Comparison of ENCODE assay signal across 2 cellular contexts in genomic region chr5:17222679-17223078, GRCh38.
TF ChIP-seq lines count a peak whose summit lies in the region.

No MANE protein-coding gene starts in this region.

TF ChIP-seq in H1, 55 proteins besides CTCF, POLR2A, EP300 and RAD21:
- TF ChIP-seq SRF (IDR thresholded peaks at IDR 0.05; ENCODE audit: low read depth, low read length) = no peak
- no peak for TF ChIP-seq SIN3A (conservative IDR thresholded peaks at IDR 0.05 in 1 of 2, IDR thresholded peaks at IDR 0.05 in 1 of 2; ENCODE audit: low read depth in 1 of 2, low read length in 2 of 2)
- TF ChIP-seq KDM1A (IDR thresholded peaks at IDR 0.05; ENCODE audit: borderline replicate concordance, low read length) = no peak
- no peak for TF ChIP-seq TEAD4 (IDR thresholded peaks at IDR 0.05; ENCODE audit: low read depth, low read length)
- TF ChIP-seq POLR2AphosphoS5 (IDR thresholded peaks at IDR 0.05; ENCODE audit: low read depth, low read length) = no peak
- no peak for TF ChIP-seq ATF3 (IDR thresholded peaks at IDR 0.05; ENCODE audit: insufficient read depth, low read depth, low read length)
- no peak for TF ChIP-seq BRCA1 (IDR thresholded peaks at IDR 0.05; ENCODE audit: low read depth, low read length)
- no peak for TF ChIP-seq HDAC2 (IDR thresholded peaks at IDR 0.05; ENCODE audit: borderline replicate concordance in 1 of 2, low read depth in 2 of 2, low read length in 2 of 2)
- TF ChIP-seq CBX8 (IDR thresholded peaks at IDR 0.05; ENCODE audit: borderline replicate concordance, low read depth, low read length) = no peak
- no peak for TF ChIP-seq CHD1 (IDR thresholded peaks at IDR 0.05; ENCODE audit: low read depth, low read length)
- no peak for TF ChIP-seq RFX5 (IDR thresholded peaks at IDR 0.05; ENCODE audit: borderline replicate concordance, low read depth, low read length)
- TF ChIP-seq EZH2 (IDR thresholded peaks at IDR 0.05; ENCODE audit: low read depth, low read length, severe bottlenecking) = no peak
- no peak for TF ChIP-seq BACH1 (IDR thresholded peaks at IDR 0.05; ENCODE audit: low read length)
- no peak for TF ChIP-seq YY1 (IDR thresholded peaks at IDR 0.05; ENCODE audit: low read depth, low read length)
- TF ChIP-seq RXRA (IDR thresholded peaks at IDR 0.05; ENCODE audit: insufficient read depth, low read depth, low read length) = no peak
- TF ChIP-seq ZNF274 (IDR thresholded peaks at IDR 0.05; ENCODE audit: borderline replicate concordance, extremely low read depth, low read length) = no peak
- no peak for TF ChIP-seq CREB1 (IDR thresholded peaks at IDR 0.05)
- no peak for TF ChIP-seq HDAC6 (IDR thresholded peaks at IDR 0.05; ENCODE audit: low read depth, low read length)

TF ChIP-seq in neural cell, 6 proteins besides CTCF, POLR2A, EP300 and RAD21:
- TF ChIP-seq SMC3 (conservative IDR thresholded peaks at IDR 0.05; ENCODE audit: poor library complexity) = no peak
